In genomic region chr3:3552741-3553140, GRCh38 we compare ENCODE assay signal across 18 cellular contexts.
"Had no signal": no experiment of that assay in that cellular context is flagged by ENCODE, and none has a peak within 500 bp of the region (broad histone marks: within the 10 kb centered on the region; RNA-seq: fewer than 3 reads in every experiment).

No MANE protein-coding gene starts in this region.

- H3K27ac ChIP-seq: lower lobe of right lung, pancreas, thyroid gland had no signal

- H3K9me3 ChIP-seq: lower lobe of right lung, pancreas, thyroid gland had no signal

- H3K27me3 ChIP-seq: pancreas, thyroid gland had no signal

- DNase-seq: activated CD4-positive, alpha-beta T cell treated with anti-CD3 and anti-CD28 coated beads, Interleukin-2, amount 50 U/mL, for 48 hours; activated T-cell treated with anti-CD3 and anti-CD28 coated beads for 4 hours; central memory CD4-positive, alpha-beta T cell; cortex of kidney; effector CD4-positive, alpha-beta T cell; islet precursor cell; lower lobe of right lung; natural killer cell; pancreas; stimulated activated CD4-positive, alpha-beta T cell treated with anti-CD3 and anti-CD28 coated beads, Interleukin-12 subunit alpha, Interleukin-12 subunit beta, amount 100 ng/mL, for 4 hours; stimulated activated CD4-positive, alpha-beta T cell treated with anti-CD3 and anti-CD28 coated beads, Interleukin-1b, Interleukin-23, amount 100 ng/mL, for 48 hours; stimulated activated CD8-positive, alpha-beta memory T cell treated with anti-CD3 and anti-CD28 coated beads, Interleukin-4, amount 100 ng/mL, for 48 hours; stimulated activated naive CD4-positive, alpha-beta T cell; thyroid gland had no signal

- H3K27ac Mint-ChIP-seq: activated naive CD8-positive, alpha-beta T cell; activated T-helper 1 cell treated with anti-CD3 and anti-CD28 coated beads, Interleukin-12 subunit alpha, Interleukin-12 subunit beta, Interleukin-2, Interleukin-4 antibody, amounts not matched to agents 30 ng/mL and 10 ng/mL and 1 ng/mL, durations not matched to agents 14 hours and 24 hours and 36 hours; brain; natural killer cell had no signal

- H3K4me1 ChIP-seq: lower lobe of right lung, pancreas, thyroid gland had no signal

- H3K4me3 ChIP-seq: lower lobe of right lung, pancreas, thyroid gland had no signal

- FAIRE-seq: pancreas, TTC549 had no signal

- H3K4me3 Mint-ChIP-seq: activated naive CD8-positive, alpha-beta T cell; activated T-helper 1 cell treated with anti-CD3 and anti-CD28 coated beads, Interleukin-12 subunit alpha, Interleukin-12 subunit beta, Interleukin-2, Interleukin-4 antibody, amounts not matched to agents 30 ng/mL and 10 ng/mL and 1 ng/mL, durations not matched to agents 14 hours and 24 hours and 36 hours; brain; natural killer cell had no signal

- H3K27me3 Mint-ChIP-seq: brain had no signal

- H3K36me3 ChIP-seq: lower lobe of right lung, pancreas, thyroid gland had no signal

- H3K36me3 Mint-ChIP-seq: activated naive CD8-positive, alpha-beta T cell; brain had no signal

- H3K9me3 Mint-ChIP-seq: activated T-helper 1 cell treated with anti-CD3 and anti-CD28 coated beads, Interleukin-12 subunit alpha, Interleukin-12 subunit beta, Interleukin-2, Interleukin-4 antibody, amounts not matched to agents 30 ng/mL and 10 ng/mL and 1 ng/mL, durations not matched to agents 14 hours and 24 hours and 36 hours had no signal

- H3K4me1 Mint-ChIP-seq: brain, natural killer cell had no signal
